Comparison of ENCODE assay signal across 23 cellular contexts in the genomic region with DNA sequence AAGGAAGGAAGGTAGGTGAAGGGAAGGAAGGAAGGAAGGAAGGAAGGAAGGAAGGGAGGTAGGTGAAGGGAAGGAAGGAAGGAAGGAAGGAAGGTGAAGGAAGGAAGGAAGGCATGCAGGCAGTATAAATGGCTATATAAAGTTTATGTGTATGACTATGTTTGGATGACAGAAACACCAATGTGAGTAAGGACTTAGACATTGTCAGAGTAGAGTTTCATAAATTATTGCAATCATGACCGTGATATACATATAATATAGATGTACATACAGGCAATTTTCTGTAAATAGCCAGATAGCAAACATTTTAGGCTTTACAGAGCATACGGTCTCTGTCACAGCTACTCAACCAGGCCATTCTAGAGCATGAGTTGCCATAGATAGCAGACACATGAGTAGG.
DNase-seq lines count a peak whose midpoint lies in the region; ATAC-seq, FAIRE-seq and TF ChIP-seq lines count a peak whose summit lies in the region.
"Had no signal": no experiment of that assay in that cellular context is flagged by ENCODE, and none has a peak within 500 bp of the region (broad histone marks: within the 10 kb centered on the region; RNA-seq: fewer than 3 reads in every experiment).

No MANE protein-coding gene starts in this region.

- CTCF ChIA-PET in HepG2 (lab: Yijun Ruan, JAX; ENCODE audit: low intra/inter-chr PET ratio, low total read pairs): no interaction called here

- intact Hi-C loops in HepG2 (cut with micrococcal nuclease; ENCODE audit: unreplicated experiment): no loop called here
- intact Hi-C loops in right lobe of liver (cut with DNase I): no loop called here
- intact Hi-C loops in posterior cingulate gyrus (cut with DNase I): no loop called here

- H3K27ac ChIP-seq in HepG2 (ENCODE audit: extremely low read length, insufficient read depth, low read length) (no peak overlapping the region), right lobe of liver (no peak overlapping the region), SK-N-MC (peak overlapping the region; percentile 82), foreskin keratinocyte (peak overlapping the region; percentile 68)

- TF ChIP-seq EP300 in HepG2 (IDR thresholded peaks at IDR 0.05; ENCODE audit: low read depth in 2 of 2, low read length in 2 of 2) (no peak), HepG2 (CRISPR knock-in tag; IDR thresholded peaks at IDR 0.05; ENCODE audit: borderline replicate concordance) (no peak)

- H3K79me2 ChIP-seq in HepG2 (ENCODE audit: insufficient read depth, low read length): no peaks in the 10 kb centered on the region

- TF ChIP-seq CTCF in HepG2 (CRISPR knock-in tag; IDR thresholded peaks at IDR 0.05): no peak
- TF ChIP-seq CTCF in right lobe of liver (IDR thresholded peaks at IDR 0.05): no peak
- TF ChIP-seq CTCF in foreskin keratinocyte (conservative IDR thresholded peaks at IDR 0.05): no peak

- DNase-seq in HepG2 (ENCODE audit: low spot score): no peak
- DNase-seq in right lobe of liver: no peak
- peak; percentile 20 for DNase-seq in SK-N-MC (ENCODE audit: low read depth, low spot score)
- no peak for DNase-seq in foreskin keratinocyte
- DNase-seq in activated CD4-positive, alpha-beta T cell treated with anti-CD3 and anti-CD28 coated beads, Interleukin-2, amount 50 U/mL, for 1 hour: no peak
- DNase-seq in posterior cingulate gyrus: no peak
- no peak for DNase-seq in activated CD4-positive, alpha-beta T cell treated with anti-CD3 and anti-CD28 coated beads, Interleukin-2, amount 50 U/mL, for 48 hours
- DNase-seq: 8988T, DMS53, GF-D8, GOT3, MV-4-11, NCI-H1417, NCI-H1694 treated with DMSO at 0.1 percent for 48 hours, NCI-H2081 treated with DMSO at 0.1 percent for 48 hours, NCI-H446 treated with DMSO at 0.1 percent for 48 hours, NCI-H526 treated with DMSO at 0.1 percent for 48 hours, OCI-M1, SHP77, SK-N-SH had no signal

- no peak overlapping the region for H3K4me2 ChIP-seq in HepG2 (ENCODE audit: low read depth, low read length)

- no TSS peak for BruUV-seq in HepG2 (replicated peaks; lab: Mats Ljungman, UMichigan)

- H3K36me3 ChIP-seq in HepG2 (replicated peaks in 1 of 2; ENCODE audit: control insufficient read depth in 1 of 2, insufficient read depth in 2 of 2, low read length in 2 of 2) (no peaks in the 10 kb centered on the region), right lobe of liver (no peaks in the 10 kb centered on the region), SK-N-MC (ENCODE audit: insufficient read depth, low read length) (no peaks in the 10 kb centered on the region)

- H3K27me3 ChIP-seq in HepG2 (ENCODE audit: control insufficient read depth in 1 of 2, insufficient read depth in 2 of 2, low read length in 2 of 2) (peaks cover 0 to 20% of the 10 kb centered on the region in 2 experiments; a peak in 3 of 5 replicates), right lobe of liver (no peaks in the 10 kb centered on the region), foreskin keratinocyte (no peaks in the 10 kb centered on the region)

- no peak for TF ChIP-seq RAD21 in HepG2 (CRISPR knock-in tag; IDR thresholded peaks at IDR 0.05)

- ATAC-seq in HepG2 (no peak), right lobe of liver (no peak), foreskin keratinocyte (no peak), esophagus mucosa (no peak)

- no peak overlapping the region for H3K9ac ChIP-seq in HepG2 (ENCODE audit: insufficient read depth, low read depth, low read length)
- H3K9ac ChIP-seq in SK-N-MC (ENCODE audit: insufficient read length): no peak overlapping the region

- H3K4me1 ChIP-seq in HepG2 (ENCODE audit: insufficient read depth, low read length) (no peaks in the 10 kb centered on the region), right lobe of liver (no peaks in the 10 kb centered on the region), foreskin keratinocyte (peaks cover 34% of the 10 kb centered on the region)

- WGBS in HepG2 (ENCODE audit: low lambda C conversion rate): 17% methylated on average over 2 of the region's 2 CpGs
- 92% methylated on average over 2 of the region's 2 CpGs for WGBS in right lobe of liver (ENCODE audit: insufficient coverage, low coverage, low lambda C conversion rate, missing lambda C conversion rate)

- no peak overlapping the region for H3K4me3 ChIP-seq in HepG2 (replicated peaks in 1 of 3; ENCODE audit: insufficient read depth in 1 of 3, low read depth in 2 of 3, low read length in 3 of 3)
- H3K4me3 ChIP-seq in right lobe of liver: no peak overlapping the region
- H3K4me3 ChIP-seq in SK-N-MC: no peak overlapping the region

- no peaks in the 10 kb centered on the region for H4K20me1 ChIP-seq in HepG2 (ENCODE audit: insufficient read depth, low read length)

- H3K9me3 ChIP-seq in HepG2 (ENCODE audit: low read length) (no peaks in the 10 kb centered on the region), right lobe of liver (no peaks in the 10 kb centered on the region), SK-N-MC (ENCODE audit: low read depth, low read length) (no peaks in the 10 kb centered on the region)
- H3K9me3 ChIP-seq: SK-N-SH had no signal

- H2AFZ ChIP-seq in HepG2 (ENCODE audit: low read length): no peak overlapping the region

- TF ChIP-seq POLR2A in HepG2 (IDR thresholded peaks at IDR 0.05; ENCODE audit: insufficient read depth in 1 of 2, low read depth in 2 of 2, low read length in 2 of 2) (no peak), right lobe of liver (IDR thresholded peaks at IDR 0.05) (no peak)

- POLR2A ChIA-PET in HepG2 (lab: Yijun Ruan, JAX): no interaction called here

- in situ Hi-C loops in HepG2 (cut with HindIII; ENCODE audit: extremely low pct_ligation_motif_present, low pct_unique_long_range_greater_than_20kb): no loop called here

- FAIRE-seq in HepG2 (lab: Jason Lieb, UNC): no peak
- FAIRE-seq: D721Med, HTR-8/SVneo had no signal

TF ChIP-seq in HepG2, 621 proteins besides CTCF, POLR2A, EP300 and RAD21:
- TF ChIP-seq HNRNPK (IDR thresholded peaks at IDR 0.05; ENCODE audit: low read depth, low read length, poor library complexity, severe bottlenecking): peak; percentile 72
- no peak for TF ChIP-seq FOXP1 (IDR thresholded peaks at IDR 0.05)
- TF ChIP-seq FOXP1 (CRISPR knock-in tag; IDR thresholded peaks at IDR 0.05): no peak
TF ChIP-seq in HepG2: peak in this region for 1.

Comparison
In these comparisons a context has a peak if more than half of its experiments do, and no peak if none do; other contexts are left out.
1. H3K27ac ChIP-seq: peak in SK-N-MC (single experiment) and foreskin keratinocyte (single experiment); none in HepG2 (single experiment) and right lobe of liver (0 of 3).